In the genomic region with DNA sequence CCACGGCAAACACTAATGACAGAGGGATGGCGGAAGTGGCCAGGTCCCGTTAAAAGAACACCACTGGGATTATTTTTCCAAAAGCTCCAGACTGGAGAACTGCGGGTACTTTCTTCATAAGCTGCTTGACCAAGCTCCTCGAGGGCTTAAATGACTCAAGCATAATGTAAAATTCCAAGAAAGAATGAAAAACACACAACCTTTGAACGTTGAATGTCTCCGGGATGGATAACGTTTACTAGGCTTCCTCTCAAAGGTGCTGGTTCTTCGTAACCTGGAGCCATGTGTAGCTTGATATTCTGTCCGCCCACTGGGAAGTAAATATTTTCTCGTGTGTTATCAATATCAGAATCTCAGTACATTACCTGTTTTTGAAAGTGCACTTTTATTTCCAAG, we compare ENCODE assay signal across 11 cellular contexts.
"Had no signal": no experiment of that assay in that cellular context is flagged by ENCODE, and none has a peak within 500 bp of the region (broad histone marks: within the 10 kb centered on the region; RNA-seq: fewer than 3 reads in every experiment).

No MANE protein-coding gene starts in this region.

- H3K4me3 ChIP-seq: esophagus squamous epithelium had no signal

- H3K36me3 ChIP-seq: esophagus squamous epithelium had no signal

- ATAC-seq: activated T-cell treated with anti-CD3 and anti-CD28 coated beads, Interleukin-2, amount 50 U/mL, for 72 hours; left colon; stimulated activated effector memory CD8-positive, alpha-beta T cell treated with anti-CD3 and anti-CD28 coated beads, Interleukin-12 subunit alpha, Interleukin-12 subunit beta, amount 100 ng/mL, for 72 hours had no signal

- DNase-seq: activated CD4-positive, alpha-beta memory T cell treated with anti-CD3 and anti-CD28 coated beads for 36 hours; activated gamma-delta T cell treated with Interleukin-2 at 50 U/mL for 16 hours; activated naive CD8-positive, alpha-beta T cell treated with anti-CD3 and anti-CD28 coated beads for 36 hours; activated T-cell treated with anti-CD3 and anti-CD28 coated beads, Interleukin-2, amount 50 U/mL, for 72 hours; esophagus squamous epithelium; glutamatergic neuron; left colon; occipital lobe; small intestine; T-helper 9 cell had no signal

- FAIRE-seq: small intestine had no signal

- H3K27me3 ChIP-seq: esophagus squamous epithelium had no signal

- H3K9me3 ChIP-seq: esophagus squamous epithelium had no signal
